Comparison of ENCODE assay signal across 1 cellular context in the genomic region with DNA sequence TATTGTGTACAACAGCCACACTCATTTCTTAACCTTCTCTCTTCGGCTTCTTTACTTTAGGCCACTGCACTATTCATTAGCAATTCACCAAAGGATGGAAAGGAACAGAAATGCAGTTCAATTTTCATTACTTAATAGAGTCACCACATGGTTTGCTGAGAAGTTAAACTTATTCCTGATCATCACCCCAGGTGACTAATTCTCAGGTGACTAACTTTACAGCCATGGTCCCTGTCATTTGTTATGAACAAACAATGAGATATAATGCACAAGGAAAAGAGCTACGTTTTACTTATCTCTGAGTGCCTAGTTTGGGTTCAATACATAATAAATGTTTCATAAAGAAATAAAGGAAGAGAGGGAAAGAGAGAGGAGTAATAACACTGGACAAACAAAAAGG.
TF ChIP-seq lines count a peak whose summit lies in the region.

No MANE protein-coding gene starts in this region.

TF ChIP-seq in liver, 16 proteins besides CTCF, POLR2A, EP300 and RAD21:
- TF ChIP-seq, protein P1, sequence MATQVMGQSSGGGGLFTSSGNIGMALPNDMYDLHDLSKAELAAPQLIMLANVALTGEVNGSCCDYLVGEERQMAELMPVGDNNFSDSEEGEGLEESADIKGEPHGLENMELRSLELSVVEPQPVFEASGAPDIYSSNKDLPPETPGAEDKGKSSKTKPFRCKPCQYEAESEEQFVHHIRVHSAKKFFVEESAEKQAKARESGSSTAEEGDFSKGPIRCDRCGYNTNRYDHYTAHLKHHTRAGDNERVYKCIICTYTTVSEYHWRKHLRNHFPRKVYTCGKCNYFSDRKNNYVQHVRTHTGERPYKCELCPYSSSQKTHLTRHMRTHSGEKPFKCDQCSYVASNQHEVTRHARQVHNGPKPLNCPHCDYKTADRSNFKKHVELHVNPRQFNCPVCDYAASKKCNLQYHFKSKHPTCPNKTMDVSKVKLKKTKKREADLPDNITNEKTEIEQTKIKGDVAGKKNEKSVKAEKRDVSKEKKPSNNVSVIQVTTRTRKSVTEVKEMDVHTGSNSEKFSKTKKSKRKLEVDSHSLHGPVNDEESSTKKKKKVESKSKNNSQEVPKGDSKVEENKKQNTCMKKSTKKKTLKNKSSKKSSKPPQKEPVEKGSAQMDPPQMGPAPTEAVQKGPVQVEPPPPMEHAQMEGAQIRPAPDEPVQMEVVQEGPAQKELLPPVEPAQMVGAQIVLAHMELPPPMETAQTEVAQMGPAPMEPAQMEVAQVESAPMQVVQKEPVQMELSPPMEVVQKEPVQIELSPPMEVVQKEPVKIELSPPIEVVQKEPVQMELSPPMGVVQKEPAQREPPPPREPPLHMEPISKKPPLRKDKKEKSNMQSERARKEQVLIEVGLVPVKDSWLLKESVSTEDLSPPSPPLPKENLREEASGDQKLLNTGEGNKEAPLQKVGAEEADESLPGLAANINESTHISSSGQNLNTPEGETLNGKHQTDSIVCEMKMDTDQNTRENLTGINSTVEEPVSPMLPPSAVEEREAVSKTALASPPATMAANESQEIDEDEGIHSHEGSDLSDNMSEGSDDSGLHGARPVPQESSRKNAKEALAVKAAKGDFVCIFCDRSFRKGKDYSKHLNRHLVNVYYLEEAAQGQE (IDR thresholded peaks at IDR 0.05): no peak
- TF ChIP-seq YY1 (IDR thresholded peaks at IDR 0.05) (no peak), TAF1 (conservative IDR thresholded peaks at IDR 0.05) (no peak), HNF4G (IDR thresholded peaks at IDR 0.05) (no peak), NR2F2 (IDR thresholded peaks at IDR 0.05) (no peak), RXRA (IDR thresholded peaks at IDR 0.05) (no peak), HNF4A (conservative IDR thresholded peaks at IDR 0.05) (no peak), SP1 (IDR thresholded peaks at IDR 0.05) (no peak), EGR1 (IDR thresholded peaks at IDR 0.05; ENCODE audit: low read depth in 2 of 2) (no peak), FOXA2 (IDR thresholded peaks at IDR 0.05) (no peak)
- TF ChIP-seq, protein P2, sequence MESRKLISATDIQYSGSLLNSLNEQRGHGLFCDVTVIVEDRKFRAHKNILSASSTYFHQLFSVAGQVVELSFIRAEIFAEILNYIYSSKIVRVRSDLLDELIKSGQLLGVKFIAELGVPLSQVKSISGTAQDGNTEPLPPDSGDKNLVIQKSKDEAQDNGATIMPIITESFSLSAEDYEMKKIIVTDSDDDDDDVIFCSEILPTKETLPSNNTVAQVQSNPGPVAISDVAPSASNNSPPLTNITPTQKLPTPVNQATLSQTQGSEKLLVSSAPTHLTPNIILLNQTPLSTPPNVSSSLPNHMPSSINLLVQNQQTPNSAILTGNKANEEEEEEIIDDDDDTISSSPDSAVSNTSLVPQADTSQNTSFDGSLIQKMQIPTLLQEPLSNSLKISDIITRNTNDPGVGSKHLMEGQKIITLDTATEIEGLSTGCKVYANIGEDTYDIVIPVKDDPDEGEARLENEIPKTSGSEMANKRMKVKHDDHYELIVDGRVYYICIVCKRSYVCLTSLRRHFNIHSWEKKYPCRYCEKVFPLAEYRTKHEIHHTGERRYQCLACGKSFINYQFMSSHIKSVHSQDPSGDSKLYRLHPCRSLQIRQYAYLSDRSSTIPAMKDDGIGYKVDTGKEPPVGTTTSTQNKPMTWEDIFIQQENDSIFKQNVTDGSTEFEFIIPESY (IDR thresholded peaks at IDR 0.05): no peak
- TF ChIP-seq, protein P3, sequence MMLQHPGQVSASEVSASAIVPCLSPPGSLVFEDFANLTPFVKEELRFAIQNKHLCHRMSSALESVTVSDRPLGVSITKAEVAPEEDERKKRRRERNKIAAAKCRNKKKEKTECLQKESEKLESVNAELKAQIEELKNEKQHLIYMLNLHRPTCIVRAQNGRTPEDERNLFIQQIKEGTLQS (IDR thresholded peaks at IDR 0.05): no peak
- TF ChIP-seq, protein P4, sequence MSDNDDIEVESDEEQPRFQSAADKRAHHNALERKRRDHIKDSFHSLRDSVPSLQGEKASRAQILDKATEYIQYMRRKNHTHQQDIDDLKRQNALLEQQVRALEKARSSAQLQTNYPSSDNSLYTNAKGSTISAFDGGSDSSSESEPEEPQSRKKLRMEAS (IDR thresholded peaks at IDR 0.05): no peak
TF ChIP-seq in liver: peak in this region for 0.
